ENCODE assay signal across 12 cellular contexts in the genomic region with DNA sequence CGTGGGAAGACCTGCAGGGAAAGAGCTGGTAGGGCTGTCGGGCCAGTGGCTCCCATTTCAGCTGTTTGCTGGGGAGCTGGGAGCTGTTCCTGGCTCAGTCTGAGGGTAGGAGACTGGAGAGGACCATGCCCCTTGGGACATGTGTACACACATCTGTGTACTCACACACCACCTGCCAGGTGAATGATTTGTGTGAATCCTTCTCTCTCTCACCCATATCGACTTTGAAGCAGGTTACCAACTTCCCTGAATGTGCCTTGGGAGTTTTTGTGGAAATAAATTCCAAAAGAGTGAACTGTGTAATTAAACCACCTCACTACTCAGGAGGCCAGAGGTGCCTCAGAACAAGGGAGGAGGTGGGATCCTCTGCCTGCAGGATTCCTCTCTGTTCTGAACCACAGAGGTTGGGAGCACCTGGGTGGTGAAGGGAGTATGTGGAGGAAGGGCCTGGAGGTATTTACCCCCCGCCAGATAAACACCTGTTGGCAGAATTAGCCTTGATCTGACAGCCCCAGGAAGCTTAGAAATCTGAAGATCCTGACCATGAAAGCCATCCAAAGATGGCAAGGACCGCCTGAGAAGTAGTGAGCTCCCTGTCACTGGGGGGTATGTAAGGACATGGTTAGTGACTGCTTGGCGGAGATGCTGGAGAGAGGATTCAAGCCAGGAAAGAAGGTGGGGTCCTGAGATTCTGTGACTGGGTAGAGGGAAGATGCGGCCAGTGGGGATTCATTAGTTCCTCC. TPM values are rescaled to one million over a fixed set of nuclear protein-coding genes. Genes with fewer than 3 reads are reported as not detected.
DNase-seq lines count a peak whose midpoint lies in the region; ATAC-seq and TF ChIP-seq lines count a peak whose summit lies in the region.
"Had no signal": no experiment of that assay in that cellular context is flagged by ENCODE, and none has a peak within 500 bp of the region (broad histone marks: within the 10 kb centered on the region; RNA-seq: fewer than 3 reads in every experiment).

No MANE protein-coding gene starts in this region.

- peak overlapping the region; percentile 71 for H3K4me3 Mint-ChIP-seq in MCF 10A (ENCODE audit: unreplicated experiment)

- H3K36me3 Mint-ChIP-seq in MCF 10A (ENCODE audit: insufficient read depth, unreplicated experiment) = peaks cover 28% of the 10 kb centered on the region

- no peaks in the 10 kb centered on the region for H3K27me3 Mint-ChIP-seq in MCF 10A (ENCODE audit: insufficient read depth, unreplicated experiment)

- H3K9me3 ChIP-seq in SK-N-SH (no peaks in the 10 kb centered on the region), lower lobe of right lung (no peaks in the 10 kb centered on the region), upper lobe of left lung (no peaks in the 10 kb centered on the region), spleen (no peaks in the 10 kb centered on the region)
- H3K9me3 ChIP-seq: neutrophil, suprapubic skin had no signal

- no peak for TF ChIP-seq POLR2A in upper lobe of left lung (IDR thresholded peaks at IDR 0.05)
- TF ChIP-seq POLR2A in spleen (IDR thresholded peaks at IDR 0.05) = no peak

- H3K9me3 Mint-ChIP-seq in MCF 10A (ENCODE audit: unreplicated experiment) = no peaks in the 10 kb centered on the region

- intact Hi-C loops in MCF 10A (cut with micrococcal nuclease) = no loop called here
- intact Hi-C loops in lower lobe of right lung (cut with DNase I) = no loop called here
- intact Hi-C loops in spleen (cut with DNase I; ENCODE audit: low total_unique reads) = no loop called here

- ATAC-seq in SK-N-SH treated with all-trans-retinoic acid at 6 μM for 48 hours = no peak
- ATAC-seq in lower lobe of right lung = no peak
- no peak for ATAC-seq in upper lobe of left lung (ENCODE audit: low FRiP score in 2 of 2)

- H3K4me3 ChIP-seq in SK-N-SH (ENCODE audit: low read depth in 2 of 2, low read length in 1 of 2) (no peak overlapping the region; a peak in 1 of 4 replicates), lower lobe of right lung (no peak overlapping the region), upper lobe of left lung (no peak overlapping the region), spleen (no peak overlapping the region)
- H3K4me3 ChIP-seq: cardiac muscle cell, suprapubic skin had no signal

- H3K4me2 ChIP-seq in SK-N-SH = peak overlapping the region; percentile 94

- H3K79me2 ChIP-seq in SK-N-SH (ENCODE audit: insufficient read depth) = peaks cover 69% of the 10 kb centered on the region

- peaks cover 42% of the 10 kb centered on the region for H3F3A ChIP-seq in SK-N-SH (replicated peaks; ENCODE audit: insufficient read depth)

- POLR2A ChIA-PET in SK-N-SH (lab: Yijun Ruan, JAX) = interaction anchor here (1.6 kb wide), 1 partner anchor 229 kb away, joined by 5 read pairs; a partner anchor contains a TSS
- POLR2A ChIA-PET in MCF 10A (lab: Yijun Ruan, JAX) = interaction anchor here (0.6 to 6.9 kb wide), 18 partner anchors 13 to 313 kb away, joined by 3 to 96 read pairs (median 5); a partner anchor contains a TSS

- H2AFZ ChIP-seq in SK-N-SH (ENCODE audit: low read depth) = no peak overlapping the region

- no peaks in the 10 kb centered on the region; the same call in 1 of the 2 replicates for H4K20me1 ChIP-seq in SK-N-SH (ENCODE audit: insufficient read depth)

- H3K4me1 ChIP-seq in SK-N-SH (ENCODE audit: control insufficient read depth in 1 of 2, insufficient read depth in 2 of 2, low read depth in 1 of 2, low read length in 1 of 2) (peaks cover 41 to 56% of the 10 kb centered on the region in 2 experiments; a peak in 3 of 4 replicates), lower lobe of right lung (peaks cover 66% of the 10 kb centered on the region), upper lobe of left lung (peaks cover 52 to 71% (median 66%) of the 10 kb centered on the region in 4 donors), spleen (peaks cover 33 to 97% (median 63%) of the 10 kb centered on the region in 6 donors)

- DNase-seq in SK-N-SH (peak; percentile 9), MCF 10A (ENCODE audit: unreplicated experiment) (no peak), lower lobe of right lung (no peak), upper lobe of left lung (no peak), GM03348 (ENCODE audit: low spot score) (no peak), Ammon's horn (ENCODE audit: low spot score) (no peak), spleen (no peak)
- DNase-seq: activated CD4-positive, alpha-beta T cell treated with anti-CD3 and anti-CD28 coated beads, Interleukin-2, amount 50 U/mL, for 48 hours had no signal

- CTCF ChIA-PET in SK-N-SH (lab: Yijun Ruan, JAX) = interaction anchor here (1.0 to 21.7 kb wide), 11 partner anchors 11 to 88 kb away, joined by 3 to 799 read pairs (median 4); a partner anchor contains a TSS
- CTCF ChIA-PET in MCF 10A (lab: Yijun Ruan, JAX) = interaction anchor here (0.5 to 2.7 kb wide), 15 partner anchors 24 to 213 kb away, joined by 3 to 16 read pairs (median 5); no protein-coding TSS in a partner anchor

- BruUV-seq in MCF 10A (replicated peaks; lab: Mats Ljungman, UMichigan) = TSS peak; percentile 59

- WGBS in SK-N-SH (ENCODE audit: low lambda C conversion rate) = 67% methylated on average over 7 of the region's 7 CpGs
- 82 to 86% methylated on average over 7 of the region's 7 CpGs for WGBS in upper lobe of left lung, 2 donors
- 80 to 85% (median 83%) methylated on average over 6 to 7 of the region's 7 CpGs for WGBS in spleen, 5 donors

- H3K4me1 Mint-ChIP-seq in MCF 10A (ENCODE audit: insufficient read depth, unreplicated experiment) = peaks cover 50% of the 10 kb centered on the region

- H3K27ac ChIP-seq in SK-N-SH (ENCODE audit: low read depth in 2 of 2, low read length in 1 of 2) (peak overlapping the region; percentile 88 to 97), lower lobe of right lung (peak overlapping the region; percentile 48), upper lobe of left lung (peak overlapping the region; percentile 46 to 73 (median 56)), spleen (peak overlapping the region in 2 of 8 donors; percentile 65 to 70)
- H3K27ac ChIP-seq: cardiac muscle cell, neutrophil, suprapubic skin had no signal

- no peak for TF ChIP-seq CTCF in SK-N-SH (IDR thresholded peaks at IDR 0.05)
- TF ChIP-seq CTCF in MCF 10A (IDR thresholded peaks at IDR 0.05; ENCODE audit: unreplicated experiment) = no peak
- TF ChIP-seq CTCF in lower lobe of right lung (IDR thresholded peaks at IDR 0.05) = no peak
- no peak for TF ChIP-seq CTCF in upper lobe of left lung (IDR thresholded peaks at IDR 0.05)
- TF ChIP-seq CTCF in spleen (IDR thresholded peaks at IDR 0.05 in 8 of 11, conservative IDR thresholded peaks at IDR 0.05 in 3 of 11) = no peak

- H3K9me2 ChIP-seq in SK-N-SH = no peaks in the 10 kb centered on the region

- no peaks in the 10 kb centered on the region for H3K27me3 ChIP-seq in SK-N-SH (ENCODE audit: insufficient read depth)
- peaks cover 16% of the 10 kb centered on the region for H3K27me3 ChIP-seq in lower lobe of right lung (ENCODE audit: low read depth)
- peaks cover 0 to 12% (median 8%) of the 10 kb centered on the region in 4 donors for H3K27me3 ChIP-seq in upper lobe of left lung
- peaks cover 0 to 62% (median 21%) of the 10 kb centered on the region in 7 donors for H3K27me3 ChIP-seq in spleen (replicated peaks in 1 of 7)
- H3K27me3 ChIP-seq: suprapubic skin had no signal

- H3K36me3 ChIP-seq in SK-N-SH (replicated peaks in 1 of 2; ENCODE audit: control insufficient read depth in 1 of 2, insufficient read depth in 2 of 2, low read length in 1 of 2) = peaks cover 0 to 5% of the 10 kb centered on the region in 2 experiments
- H3K36me3 ChIP-seq in lower lobe of right lung = no peaks in the 10 kb centered on the region
- no peaks in the 10 kb centered on the region for H3K36me3 ChIP-seq in upper lobe of left lung
- H3K36me3 ChIP-seq in spleen = no peaks in the 10 kb centered on the region
- H3K36me3 ChIP-seq: cardiac muscle cell, neutrophil, suprapubic skin had no signal

- H3K27ac Mint-ChIP-seq in MCF 10A (ENCODE audit: low read depth, unreplicated experiment) = peak overlapping the region; percentile 91

- TF ChIP-seq RAD21 in SK-N-SH (IDR thresholded peaks at IDR 0.05; ENCODE audit: low read length) = no peak

- TF ChIP-seq EP300 in SK-N-SH (IDR thresholded peaks at IDR 0.05; ENCODE audit: borderline replicate concordance in 1 of 2, low read depth in 1 of 2, low read length in 1 of 2) (no peak), upper lobe of left lung (IDR thresholded peaks at IDR 0.05) (no peak)

- peak overlapping the region; percentile 63; the same call in 1 of the 2 replicates for H3K9ac ChIP-seq in SK-N-SH

TF ChIP-seq in SK-N-SH, 30 proteins besides CTCF, POLR2A, EP300 and RAD21 (continues in another document):
- TF ChIP-seq NFIC (IDR thresholded peaks at IDR 0.05; ENCODE audit: borderline replicate concordance) (no peak), SIN3A (IDR thresholded peaks at IDR 0.05; ENCODE audit: borderline replicate concordance, low read depth, low read length) (0 out of 2 replicates have a peak, but pooled peaks have one; percentile 30)

TF ChIP-seq in SK-N-SH treated with all-trans-retinoic acid at 6 μM for 48 hours, 23 proteins besides CTCF, POLR2A, EP300 and RAD21:
- TF ChIP-seq ESRRG (CRISPR knock-in tag; IDR thresholded peaks at IDR 0.05) = no peak
- no peak for TF ChIP-seq ZNF8 (CRISPR knock-in tag; IDR thresholded peaks at IDR 0.05)
- no peak for TF ChIP-seq BACH2 (CRISPR knock-in tag; IDR thresholded peaks at IDR 0.05; ENCODE audit: borderline replicate concordance)
- TF ChIP-seq ZNF70 (CRISPR knock-in tag; IDR thresholded peaks at IDR 0.05) = no peak
- TF ChIP-seq ISL1 (CRISPR knock-in tag; IDR thresholded peaks at IDR 0.05) = no peak
- TF ChIP-seq GLIS3 (CRISPR knock-in tag; IDR thresholded peaks at IDR 0.05) = no peak

RNA-seq across cellular contexts. Expression of a gene that starts 3.3 kb away (rescaled TPM):
- polyA plus RNA-seq in SK-N-SH (2012; rRNA removed) (185 and 209 TPM in 2 replicates), spleen (10 to 100 TPM in 2 of 3 donors, 1 to 10 TPM in 1; 8.6 to 16.6 (median 15.2) TPM)
- polyA plus RNA-seq in SK-N-SH (2012; cell fraction: cytosol; rRNA removed) = 29.0 and 41.5 TPM in 2 replicates
- 1,427 and 1,497 TPM in 2 replicates for polyA plus RNA-seq in SK-N-SH (2012; cell fraction: nucleus; rRNA removed)
- total RNA-seq in MCF 10A (2022) (209 and 293 TPM in 2 replicates), lower lobe of right lung (41.7 TPM), upper lobe of left lung (100 to 1,000 TPM in 1 of 6 donors, 10 to 100 TPM in 5; 34.2 to 268 (median 57.7) TPM), spleen (10 to 100 TPM; 28.4 to 37.1 (median 32.0) TPM)
- total RNA-seq: cardiac muscle cell had no signal
